8 cellular contexts compared by ENCODE assay signal in the genomic region with DNA sequence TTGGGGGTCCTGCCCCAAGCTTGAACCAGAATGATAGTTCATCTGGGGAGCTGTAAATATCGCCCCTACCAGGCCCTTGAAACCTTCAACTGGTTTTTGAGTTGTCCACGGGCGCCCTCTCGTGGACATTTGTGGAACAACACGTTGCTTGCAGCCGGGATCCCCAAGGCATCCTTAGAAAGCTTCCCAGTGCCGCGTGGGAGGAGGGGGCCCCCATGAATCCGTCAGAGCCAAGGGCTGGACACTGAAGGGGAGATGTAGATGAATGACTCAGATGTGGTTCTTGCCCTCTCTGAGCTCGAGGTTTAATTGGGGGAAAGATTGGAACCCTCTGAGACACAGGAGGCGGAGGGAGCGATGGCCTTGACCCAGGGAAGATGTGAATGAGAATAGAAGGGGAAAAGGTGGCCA. TPM values are rescaled to one million over a fixed set of nuclear protein-coding genes. Genes with fewer than 3 reads are reported as not detected.
DNase-seq lines count a peak whose midpoint lies in the region; ATAC-seq, FAIRE-seq and TF ChIP-seq lines count a peak whose summit lies in the region.

No MANE protein-coding gene starts in this region.

- H3K4me1 ChIP-seq in ovary (ENCODE audit: insufficient read depth) (no peaks in the 10 kb centered on the region), tibial nerve (no peaks in the 10 kb centered on the region)

- ATAC-seq in GM21423 (IDR thresholded peaks at IDR 0.05; ENCODE audit: unreplicated experiment) = no peak

- H3K36me3 ChIP-seq in ovary = no peaks in the 10 kb centered on the region
- H3K36me3 ChIP-seq in tibial nerve = peaks cover 0 to 60% (median 0%) of the 10 kb centered on the region in 3 donors

- TF ChIP-seq EP300 in ovary (IDR thresholded peaks at IDR 0.05) = no peak
- no peak for TF ChIP-seq EP300 in tibial nerve (IDR thresholded peaks at IDR 0.05)

- H3K27me3 ChIP-seq in HL-60 (ENCODE audit: insufficient read depth, poor library complexity, severe bottlenecking) = no peaks in the 10 kb centered on the region
- no peaks in the 10 kb centered on the region for H3K27me3 ChIP-seq in ovary
- no peaks in the 10 kb centered on the region for H3K27me3 ChIP-seq in tibial nerve

- WGBS in ovary, 3 donors = 16 to 17% (median 17%) methylated on average over 12 of the region's 12 CpGs
- 17 to 18% methylated on average over 12 of the region's 12 CpGs for WGBS in tibial nerve, 2 donors

- DNase-seq in CMK (ENCODE audit: low read depth) (peak; percentile 37), HL-60 (ENCODE audit: low read depth in 1 of 2, low spot score in 1 of 2) (peak; percentile 47 to 59), RPMI8226 (peak; percentile 49), frontal cortex (ENCODE audit: low spot score in 2 of 2) (peak; percentile 56 to 66), ovary (peak; percentile 63 to 88 (median 83)), tibial nerve (ENCODE audit: low spot score in 2 of 2) (peak; percentile 69 to 84)
- DNase-seq in activated effector memory CD4-positive, alpha-beta T cell treated with Interleukin-2 at 50 U/mL for 16 hours = peak; percentile 44

- H3K27ac ChIP-seq in HL-60 (replicated peaks) (no peak overlapping the region), ovary (no peak overlapping the region), tibial nerve (peak overlapping the region in 1 of 4 donors; percentile 30)

- H3K4me3 ChIP-seq in HL-60 (replicated peaks; ENCODE audit: insufficient read depth, low read length) (no peak overlapping the region), ovary (no peak overlapping the region), tibial nerve (no peak overlapping the region)

- no peak for FAIRE-seq in frontal cortex (lab: Jason Lieb, UNC)

- intact Hi-C loops in ovary (cut with DNase I) = loop anchor here in 3 of 4 donors (1.0 to 5.0 kb wide), 4 partner anchors 183 to 409 kb away; no protein-coding TSS in a partner anchor

- TF ChIP-seq POLR2A in ovary (IDR thresholded peaks at IDR 0.05) (no peak), tibial nerve (IDR thresholded peaks at IDR 0.05) (no peak)

- H3K9me3 ChIP-seq in ovary (no peaks in the 10 kb centered on the region), tibial nerve (peaks cover 0 to 9% (median 3%) of the 10 kb centered on the region in 4 donors)

- TF ChIP-seq CTCF in HL-60 (IDR thresholded peaks at IDR 0.05; ENCODE audit: insufficient read depth, low read length) = peak; percentile 58
- peak; percentile 85 to 94 (median 92) for TF ChIP-seq CTCF in ovary (IDR thresholded peaks at IDR 0.05)
- TF ChIP-seq CTCF in tibial nerve (IDR thresholded peaks at IDR 0.05) = peak; percentile 87 to 97 (median 93)

RNA-seq across cellular contexts. Expression of a gene that starts 31.8 kb away (rescaled TPM):
- total RNA-seq in frontal cortex (0.82 TPM), ovary (10 to 100 TPM in 1 of 7 donors, 1 to 10 TPM in 1, under 1 TPM in 2, not detected in 3; 0.30 to 11.9 (median 1.8) TPM), tibial nerve (not detected)
- 1 to 10 TPM in 1 of 2 donors, not detected in 1; 2.1 TPM for polyA plus RNA-seq in ovary

RNA-seq across cellular contexts. Expression of a gene that starts 38.6 kb away (rescaled TPM):
- not detected for total RNA-seq in frontal cortex
- total RNA-seq in ovary = 1 to 10 TPM in 1 of 7 donors, under 1 TPM in 1, not detected in 5; 0.82 to 2.6 TPM
- polyA plus RNA-seq in ovary = under 1 TPM in 1 of 2 donors, not detected in 1; 0.52 TPM
- total RNA-seq in tibial nerve = not detected
